8 cellular contexts compared by ENCODE assay signal in genomic region chr1:107964397-107965111, GRCh38. TPM values are rescaled to one million over a fixed set of nuclear protein-coding genes. Genes with fewer than 3 reads are reported as not detected.
DNase-seq lines count a peak whose midpoint lies in the region; TF ChIP-seq lines count a peak whose summit lies in the region.

No MANE protein-coding gene starts in this region.

- H3K27ac Mint-ChIP-seq in nephron progenitor cell, result no peak overlapping the region

- H3K9me3 ChIP-seq in esophagus muscularis mucosa, result no peaks in the 10 kb centered on the region

- peaks cover 8 to 27% (median 26%) of the 10 kb centered on the region in 4 donors for H3K4me1 ChIP-seq in esophagus muscularis mucosa

- peak; percentile 3 for DNase-seq in Caki2 (ENCODE audit: low read depth)
- no peak for DNase-seq in HL-60 (ENCODE audit: low read depth in 1 of 2, low spot score in 1 of 2)
- peak; percentile 79 for DNase-seq in activated CD8-positive, alpha-beta memory T cell treated with anti-CD3 and anti-CD28 coated beads for 24 hours
- no peak for DNase-seq in esophagus muscularis mucosa (ENCODE audit: extremely low spot score)
- DNase-seq in nephron progenitor cell, result no peak
- DNase-seq in amniotic stem cell (lab: John Stamatoyannopoulos, UW), result no peak
- DNase-seq in superior temporal gyrus (ENCODE audit: extremely low spot score), result no peak
- DNase-seq in NCI-H1930 (lab: John Stamatoyannopoulos, UW), result no peak

- intact Hi-C loops in esophagus muscularis mucosa (cut with DNase I), result no loop called here

- no peaks in the 10 kb centered on the region for H3K9me3 Mint-ChIP-seq in nephron progenitor cell

- whole genome bisulfite sequencing in esophagus muscularis mucosa, result under 1% methylated on average over 15 of the region's 76 CpGs

- peak overlapping the region; percentile 90 for H3K4me3 Mint-ChIP-seq in nephron progenitor cell

- H3K4me3 ChIP-seq in HL-60 (replicated peaks; ENCODE audit: insufficient read depth, low read length) (peak overlapping the region; percentile 91), esophagus muscularis mucosa (peak overlapping the region; percentile 53 to 68 (median 54))

- H3K36me3 Mint-ChIP-seq in nephron progenitor cell (ENCODE audit: low read depth), result no peaks in the 10 kb centered on the region

- peak overlapping the region; percentile 88 for H3K27ac ChIP-seq in HL-60 (replicated peaks)
- H3K27ac ChIP-seq in esophagus muscularis mucosa (replicated peaks in 1 of 4), result peak overlapping the region; percentile 43 to 63 (median 50)

- H3K27me3 ChIP-seq in HL-60 (ENCODE audit: insufficient read depth, poor library complexity, severe bottlenecking) (no peaks in the 10 kb centered on the region), esophagus muscularis mucosa (peaks cover 0 to 46% (median 4%) of the 10 kb centered on the region in 4 donors)

- H3K4me1 Mint-ChIP-seq in nephron progenitor cell, result peaks cover 28% of the 10 kb centered on the region

- no peaks in the 10 kb centered on the region for H3K36me3 ChIP-seq in esophagus muscularis mucosa

- H3K27me3 Mint-ChIP-seq in nephron progenitor cell (ENCODE audit: low read depth, poor library complexity), result peaks cover 33% of the 10 kb centered on the region

- no peak for TF ChIP-seq POLR2A in esophagus muscularis mucosa (IDR thresholded peaks at IDR 0.05; ENCODE audit: low read depth)

- in situ Hi-C loops in Caki2 (cut with HindIII; ENCODE audit: low pct_unique_long_range_greater_than_20kb, low sequenced_read_pairs), result no loop called here

- no peak for TF ChIP-seq EP300 in esophagus muscularis mucosa (IDR thresholded peaks at IDR 0.05)

- TF ChIP-seq CTCF in HL-60 (IDR thresholded peaks at IDR 0.05; ENCODE audit: insufficient read depth, low read length), result no peak
- TF ChIP-seq CTCF in esophagus muscularis mucosa (IDR thresholded peaks at IDR 0.05), result no peak
- TF ChIP-seq CTCF in nephron progenitor cell (IDR thresholded peaks at IDR 0.05), result no peak

RNA-seq across cellular contexts. Expression of gene VAV3, which starts 0.4 kb away (rescaled TPM):
- total RNA-seq in Caki2 (2014; rRNA removed; shearing (Covaris generic); ENCODE audit: low replicate concordance), result 21.4 and 44.4 TPM in 2 replicates
- total RNA-seq in esophagus muscularis mucosa, result 1 to 10 TPM; 1.9 to 5.8 (median 3.0) TPM

Comparison
In these comparisons a context has a peak if more than half of its experiments do, and no peak if none do; other contexts are left out.
1. DNase-seq: peak in Caki2 (single experiment) and activated CD8-positive, alpha-beta memory T cell treated with anti-CD3 and anti-CD28 coated beads for 24 hours (single experiment); none in HL-60 (0 of 2), esophagus muscularis mucosa (single experiment), nephron progenitor cell (single experiment), amniotic stem cell (single experiment), superior temporal gyrus (single experiment) and NCI-H1930 (0 of 2).